ENCODE assay signal across 1 cellular context in the genomic region with DNA sequence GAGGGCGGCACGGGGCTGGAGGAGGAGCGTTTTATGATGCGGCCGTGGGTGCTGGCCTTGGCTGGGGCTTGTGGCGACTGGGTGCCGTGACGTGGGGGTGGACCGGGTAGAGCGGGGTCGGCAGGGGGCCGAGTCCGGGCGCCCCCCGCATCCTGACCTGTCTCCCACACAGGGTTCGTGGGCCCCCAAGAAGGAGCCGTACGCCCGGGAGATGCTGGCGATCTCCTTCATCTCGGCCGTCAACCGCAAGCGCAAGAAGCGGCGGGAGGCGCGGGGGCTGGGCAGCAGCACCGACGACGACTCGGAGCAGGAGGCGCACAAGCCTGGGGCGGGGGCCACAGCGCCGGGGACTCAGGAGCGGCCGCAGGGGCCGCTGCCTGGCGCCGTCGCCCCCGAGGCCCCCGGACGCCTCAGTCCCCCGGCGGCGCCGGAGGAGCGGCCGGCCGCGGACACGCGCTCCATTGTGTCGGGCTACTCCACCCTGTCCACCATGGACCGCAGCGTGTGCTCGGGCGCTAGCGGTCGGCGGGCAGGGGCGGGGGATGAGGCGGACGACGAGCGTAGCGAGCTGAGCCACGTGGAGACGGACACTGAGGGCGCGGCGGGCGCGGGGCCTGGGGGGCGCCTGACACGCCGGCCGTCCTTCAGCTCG.
TF ChIP-seq lines count a peak whose summit lies in the region.

No MANE protein-coding gene starts in this region.

TF ChIP-seq in IMR-90, 13 proteins besides CTCF, POLR2A, EP300 and RAD21 (continued from another document):
- no peak for TF ChIP-seq MAFK (IDR thresholded peaks at IDR 0.05; ENCODE audit: low read depth, low read length)
- TF ChIP-seq USF2 (IDR thresholded peaks at IDR 0.05; ENCODE audit: low read depth, low read length), result no peak
- TF ChIP-seq MAZ (IDR thresholded peaks at IDR 0.05; ENCODE audit: borderline replicate concordance, low read depth, low read length), result no peak
- TF ChIP-seq BHLHE40 (IDR thresholded peaks at IDR 0.05; ENCODE audit: low read depth, low read length), result no peak
- TF ChIP-seq NFE2L2 (IDR thresholded peaks at IDR 0.05; ENCODE audit: low read depth, low read length), result no peak
- TF ChIP-seq CHD1 (IDR thresholded peaks at IDR 0.05; ENCODE audit: low read depth, low read length), result no peak
- TF ChIP-seq FOS (IDR thresholded peaks at IDR 0.05; ENCODE audit: low read depth, low read length), result no peak
- no peak for TF ChIP-seq RFX5 (IDR thresholded peaks at IDR 0.05; ENCODE audit: low read depth, low read length)
- no peak for TF ChIP-seq SMC3 (IDR thresholded peaks at IDR 0.05; ENCODE audit: low read depth, low read length)
- TF ChIP-seq RCOR1 (IDR thresholded peaks at IDR 0.05; ENCODE audit: insufficient replicate concordance, low read length), result no peak
- no peak for TF ChIP-seq CEBPB (IDR thresholded peaks at IDR 0.05; ENCODE audit: low read depth, low read length)
